8 cellular contexts compared by ENCODE assay signal in genomic region chr11:66408488-66409214, GRCh38. TPM values are rescaled to one million over a fixed set of nuclear protein-coding genes. Genes with fewer than 3 reads are reported as not detected.
DNase-seq lines count a peak whose midpoint lies in the region; ATAC-seq and TF ChIP-seq lines count a peak whose summit lies in the region.

No MANE protein-coding gene starts in this region.

- no peaks in the 10 kb centered on the region for H3K27me3 ChIP-seq in effector memory CD4-positive, alpha-beta T cell (replicated peaks; ENCODE audit: control insufficient read depth, insufficient read depth, low read length, poor library complexity, severe bottlenecking)

- no peak for ATAC-seq in GM21447 (IDR thresholded peaks at IDR 0.05; ENCODE audit: unreplicated experiment)

- peaks cover 8% of the 10 kb centered on the region for H3K4me1 ChIP-seq in effector memory CD4-positive, alpha-beta T cell (ENCODE audit: control insufficient read depth, insufficient read depth, low read length, poor library complexity, severe bottlenecking)

- POLR2A ChIA-PET in GM10248 (lab: Yijun Ruan, JAX), result interaction anchor here (1.5 kb wide), 1 partner anchor 270 kb away, joined by 3 read pairs; no protein-coding TSS in a partner anchor

- DNase-seq in GM10248 (ENCODE audit: extremely low spot score) (peak; percentile 95), HT-29 (ENCODE audit: low spot score) (peak; percentile 92), NK-92 (lab: John Stamatoyannopoulos, UW; ENCODE audit: unreplicated experiment) (peak; percentile 36), medulla oblongata (ENCODE audit: extremely low spot score) (peak; percentile 91)
- DNase-seq in activated CD8-positive, alpha-beta memory T cell treated with anti-CD3 and anti-CD28 coated beads for 1 hour (ENCODE audit: extremely low read depth in 1 of 2, low read depth in 1 of 2), result peak; percentile 79 to 88
- peak; percentile 79 to 87 (median 81) for DNase-seq in effector memory CD4-positive, alpha-beta T cell
- peak; percentile 79 to 96 (median 90) for DNase-seq in stimulated activated CD4-positive, alpha-beta T cell treated with anti-CD3 and anti-CD28 coated beads, TNF-alpha, amount 100 ng/mL, for 48 hours (ENCODE audit: low read depth in 3 of 3)

- CTCF ChIA-PET in GM10248 (lab: Yijun Ruan, JAX), result interaction anchor here (0.6 to 6.5 kb wide), 39 partner anchors 9 to 424 kb away, joined by 3 to 82 read pairs (median 4); partner anchors contain the start of genes DPP3, MRPL11, NPAS4 and PELI3

- H3K36me3 ChIP-seq in effector memory CD4-positive, alpha-beta T cell (ENCODE audit: control insufficient read depth, insufficient read depth, low read length), result no peaks in the 10 kb centered on the region

- peak overlapping the region; percentile 59 for H3K4me3 ChIP-seq in effector memory CD4-positive, alpha-beta T cell (ENCODE audit: insufficient read depth, low read depth, low read length, poor library complexity, severe bottlenecking)

- H3K27ac ChIP-seq in effector memory CD4-positive, alpha-beta T cell (ENCODE audit: insufficient read depth, low read length, poor library complexity, severe bottlenecking), result no peak overlapping the region

- no peaks in the 10 kb centered on the region for H3K9me3 ChIP-seq in effector memory CD4-positive, alpha-beta T cell (ENCODE audit: control insufficient read depth, low read length)

- peak; percentile 100 for TF ChIP-seq CTCF in GM10248 (IDR thresholded peaks at IDR 0.05; ENCODE audit: control extremely low read depth, extremely low read depth, low read depth, missing control alignments)

RNA-seq across cellular contexts. Expression of gene NPAS4, which starts 12.2 kb away (rescaled TPM):
- total RNA-seq in HT-29 (2014; rRNA removed; shearing (Covaris generic)), result not detected in 2 replicates

RNA-seq across cellular contexts. Expression of gene MRPL11, which starts 30.0 kb away (rescaled TPM):
- total RNA-seq in HT-29 (2014; rRNA removed; shearing (Covaris generic)), result 122 and 128 TPM in 2 replicates

RNA-seq across cellular contexts. Expression of gene SLC29A2, which starts 37.1 kb away (rescaled TPM):
- 40.3 and 44.9 TPM in 2 replicates for total RNA-seq in HT-29 (2014; rRNA removed; shearing (Covaris generic))

RNA-seq across cellular contexts. Expression of gene PELI3, which starts 58.1 kb away (rescaled TPM):
- 15.9 and 17.9 TPM in 2 replicates for total RNA-seq in HT-29 (2014; rRNA removed; shearing (Covaris generic))

Comparison
In these comparisons a context has a peak if more than half of its experiments do, and no peak if none do; other contexts are left out.
1. DNase-seq: peak in every context shown above with its lines; median percentile 95 in GM10248; 92 in HT-29; 91 in medulla oblongata; 90 in stimulated activated CD4-positive, alpha-beta T cell treated with anti-CD3 and anti-CD28 coated beads, TNF-alpha, amount 100 ng/mL, for 48 hours; 84 in activated CD8-positive, alpha-beta memory T cell treated with anti-CD3 and anti-CD28 coated beads for 1 hour; 81 in effector memory CD4-positive, alpha-beta T cell; 36 in NK-92.